In genomic region chr11:113715882-113716625, GRCh38 we compare ENCODE assay signal across 21 cellular contexts. TPM values are rescaled to one million over a fixed set of nuclear protein-coding genes. Genes with fewer than 3 reads are reported as not detected.
DNase-seq lines count a peak whose midpoint lies in the region; ATAC-seq and TF ChIP-seq lines count a peak whose summit lies in the region.
"Had no signal": no experiment of that assay in that cellular context is flagged by ENCODE, and none has a peak within 500 bp of the region (broad histone marks: within the 10 kb centered on the region; RNA-seq: fewer than 3 reads in every experiment).

No MANE protein-coding gene starts in this region.

- no peaks in the 10 kb centered on the region for H3K9me2 ChIP-seq in MM.1S (replicated peaks; ENCODE audit: insufficient read depth, low read length)

- no peak for TF ChIP-seq CTCF in right atrium auricular region (IDR thresholded peaks at IDR 0.05)
- no peak for TF ChIP-seq CTCF in suprapubic skin (IDR thresholded peaks at IDR 0.05)
- TF ChIP-seq CTCF in MM.1S (IDR thresholded peaks at IDR 0.05; ENCODE audit: low read length): no peak

- no peak for TF ChIP-seq EP300 in suprapubic skin (IDR thresholded peaks at IDR 0.05)

- H3K9me3 ChIP-seq in right atrium auricular region (peaks cover 0 to 8% of the 10 kb centered on the region in 2 donors), suprapubic skin (peaks cover 3% of the 10 kb centered on the region), MM.1S (replicated peaks; ENCODE audit: insufficient read depth, low read length) (no peaks in the 10 kb centered on the region)
- H3K9me3 ChIP-seq: MG63 had no signal

- no peak for TF ChIP-seq POLR2A in suprapubic skin (IDR thresholded peaks at IDR 0.05)

- no peaks in the 10 kb centered on the region for H4K20me1 ChIP-seq in MM.1S (ENCODE audit: insufficient read depth, low read length)

- H3K4me1 ChIP-seq in right atrium auricular region: no peaks in the 10 kb centered on the region
- no peaks in the 10 kb centered on the region for H3K4me1 ChIP-seq in suprapubic skin
- no peaks in the 10 kb centered on the region for H3K4me1 ChIP-seq in MM.1S (ENCODE audit: low read length)

- intact Hi-C loops in Right ventricle myocardium inferior (cut with DNase I): no loop called here

- no peak overlapping the region for H3K4me2 ChIP-seq in MM.1S (ENCODE audit: low read depth, low read length)
- H3K4me2 ChIP-seq: GM23338 had no signal

- H3K36me3 ChIP-seq in right atrium auricular region: peaks cover 6% of the 10 kb centered on the region
- H3K36me3 ChIP-seq in suprapubic skin: peaks cover 21% of the 10 kb centered on the region
- no peaks in the 10 kb centered on the region for H3K36me3 ChIP-seq in MM.1S (replicated peaks; ENCODE audit: insufficient read depth, low read length)

- WGBS in suprapubic skin: 95% methylated on average over 2 of the region's 2 CpGs

- H3K27me3 ChIP-seq in right atrium auricular region (no peaks in the 10 kb centered on the region), suprapubic skin (no peaks in the 10 kb centered on the region), MM.1S (replicated peaks; ENCODE audit: insufficient read depth, low read length) (no peaks in the 10 kb centered on the region)
- H3K27me3 ChIP-seq: MG63 had no signal

- no peak overlapping the region for H3K4me3 ChIP-seq in right atrium auricular region
- no peak overlapping the region for H3K4me3 ChIP-seq in suprapubic skin
- H3K4me3 ChIP-seq in MM.1S (ENCODE audit: low read length): no peak overlapping the region
- H3K4me3 ChIP-seq: GM12878, GM23338, MG63 had no signal

- no peak overlapping the region for H2AFZ ChIP-seq in MM.1S (ENCODE audit: low read length)
- H2AFZ ChIP-seq: GM23338 had no signal

- no peak overlapping the region for H3K9ac ChIP-seq in MM.1S (ENCODE audit: low read length)

- H3K27ac ChIP-seq in right atrium auricular region: no peak overlapping the region
- peak overlapping the region; percentile 60 for H3K27ac ChIP-seq in suprapubic skin
- no peak overlapping the region for H3K27ac ChIP-seq in MM.1S (ENCODE audit: low read length)
- H3K27ac ChIP-seq: 22Rv1 had no signal

- H3F3A ChIP-seq in MM.1S (ENCODE audit: insufficient read depth, low read length): no peaks in the 10 kb centered on the region

- DNase-seq in Right ventricle myocardium inferior (ENCODE audit: missing footprints) (no peak), right atrium auricular region (ENCODE audit: low spot score) (no peak), hippocampal formation (lab: John Stamatoyannopoulos, UW) (peak; percentile 32 to 76), occipital lobe (lab: John Stamatoyannopoulos, UW) (peak; percentile 38), suprapubic skin (ENCODE audit: low spot score in 2 of 2) (no peak), MM.1S (no peak), NCI-H2171 treated with DMSO at 0.1 percent for 48 hours (lab: John Stamatoyannopoulos, UW) (no peak)
- DNase-seq: AML-193, GDM1, HCEC 1CT, IMR-90, Kasumi-1, MG63, NCI-H1092, NCI-H1436 treated with DMSO at 0.1 percent for 48 hours, NCI-H2029 had no signal

- ATAC-seq in Right ventricle myocardium inferior (peak; percentile 48), HG02571 (IDR thresholded peaks at IDR 0.05; ENCODE audit: unreplicated experiment) (no peak)
- ATAC-seq: GM12878, GM23338, Panc1 had no signal

- no peaks in the 10 kb centered on the region for H3K79me2 ChIP-seq in MM.1S (ENCODE audit: low read length)

RNA-seq across cellular contexts. Expression of gene TMPRSS5, which starts 9.9 kb away (rescaled TPM):
- total RNA-seq in Right ventricle myocardium inferior: 0.38 TPM
- total RNA-seq in right atrium auricular region: under 1 TPM; 0.16 to 0.19 TPM
- 3.0 TPM for total RNA-seq in occipital lobe
- total RNA-seq in suprapubic skin: 1 to 10 TPM; 1.2 to 4.9 (median 1.8) TPM
- total RNA-seq: GM23338 had no signal

RNA-seq across cellular contexts. Expression of gene ZW10, which starts 57.4 kb away (rescaled TPM):
- total RNA-seq in Right ventricle myocardium inferior (9.6 TPM), right atrium auricular region (1 to 10 TPM; 7.9 TPM), occipital lobe (14.0 TPM), suprapubic skin (10 to 100 TPM; 15.0 to 22.7 (median 20.8) TPM)

Comparison
In these comparisons a context has a peak if more than half of its experiments do, and no peak if none do; other contexts are left out.
1. DNase-seq: peak in hippocampal formation (2 of 2) and occipital lobe (single experiment); none in Right ventricle myocardium inferior (single experiment), right atrium auricular region (single experiment), suprapubic skin (0 of 2), MM.1S (single experiment) and NCI-H2171 treated with DMSO at 0.1 percent for 48 hours (single experiment).